Comparison of ENCODE assay signal across 8 cellular contexts in the genomic region with DNA sequence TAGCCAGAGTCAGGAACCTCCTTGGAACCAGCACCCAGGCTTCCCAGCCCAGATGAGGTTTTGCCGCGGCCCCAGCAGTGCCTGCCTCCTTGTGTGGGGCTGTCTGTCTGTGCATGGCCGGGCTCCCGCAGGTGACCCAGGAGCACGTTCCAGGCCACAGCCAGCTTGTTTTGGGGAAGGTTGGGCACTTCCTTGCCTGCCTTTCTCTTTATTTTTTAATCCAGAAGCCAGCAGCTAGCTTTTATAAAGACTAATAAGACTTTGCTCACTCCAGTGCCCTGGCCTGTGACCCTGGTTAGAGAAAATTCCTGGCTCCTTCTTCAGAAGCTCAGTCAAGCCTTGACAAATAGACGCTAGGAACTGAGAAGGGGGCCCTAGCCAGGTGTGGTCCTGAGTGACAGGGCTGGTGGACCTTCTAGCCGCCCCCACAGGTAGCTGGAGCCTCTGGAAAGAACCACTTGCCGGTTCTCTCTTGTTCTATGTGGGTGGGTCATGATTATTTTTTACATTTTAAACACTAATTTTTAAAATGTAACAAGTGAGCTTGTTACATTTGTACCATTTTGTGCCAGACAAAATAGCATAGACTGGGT. TPM values are rescaled to one million over a fixed set of nuclear protein-coding genes. Genes with fewer than 3 reads are reported as not detected.
A peak's percentile ranks its signal among the peaks of the same experiment; 100 is the strongest.
DNase-seq lines count a peak whose midpoint lies in the region; ATAC-seq and TF ChIP-seq lines count a peak whose summit lies in the region.

No MANE protein-coding gene starts in this region.

- intact Hi-C loops in left ventricle myocardium superior (cut with micrococcal nuclease) = no loop called here
- intact Hi-C loops in ascending aorta (cut with DNase I) = loop anchor here (1.0 to 10.0 kb wide), 3 partner anchors 57 to 725 kb away; no protein-coding TSS in a partner anchor
- intact Hi-C loops in uterus (cut with DNase I; ENCODE audit: low total_unique reads) = loop anchor here (5.0 to 10.0 kb wide), 2 partner anchors 55 to 247 kb away; no protein-coding TSS in a partner anchor

- peak overlapping the region; percentile 78 for H3K4me3 ChIP-seq in right atrium auricular region
- peak overlapping the region; percentile 74 to 88 for H3K4me3 ChIP-seq in ascending aorta
- H3K4me3 ChIP-seq in lung = peak overlapping the region; percentile 70
- H3K4me3 ChIP-seq in uterus = peak overlapping the region; percentile 74 to 80

- 42 to 46% methylated on average over 8 of the region's 8 CpGs for WGBS in lung, 2 donors

- TF ChIP-seq CTCF in right atrium auricular region (IDR thresholded peaks at IDR 0.05) (no peak), ascending aorta (IDR thresholded peaks at IDR 0.05) (no peak), lung (IDR thresholded peaks at IDR 0.05; ENCODE audit: control extremely low read depth, extremely low read depth) (no peak), uterus (IDR thresholded peaks at IDR 0.05) (no peak)

- DNase-seq in right atrium auricular region (ENCODE audit: low spot score) (no peak), left ventricle myocardium superior (no peak), ascending aorta (ENCODE audit: low spot score in 2 of 2) (no peak), lung (ENCODE audit: low spot score) (no peak), uterus (no peak), anterior cingulate cortex (lab: John Stamatoyannopoulos, UW) (no peak)
- DNase-seq in activated CD4-positive, CD25-positive, alpha-beta regulatory T cell treated with anti-CD3 and anti-CD28 coated beads, Interleukin-2, amount 50 U/mL, for 72 hours = no peak

- peaks cover 0 to 11% of the 10 kb centered on the region in 2 donors for H3K4me1 ChIP-seq in right atrium auricular region
- peaks cover 5 to 7% of the 10 kb centered on the region in 2 donors for H3K4me1 ChIP-seq in ascending aorta
- no peaks in the 10 kb centered on the region for H3K4me1 ChIP-seq in lung (ENCODE audit: control insufficient read depth in 2 of 2, insufficient read depth in 2 of 2, low read length in 2 of 2)
- no peaks in the 10 kb centered on the region for H3K4me1 ChIP-seq in uterus

- H3K36me3 ChIP-seq in right atrium auricular region (no peaks in the 10 kb centered on the region), ascending aorta (peaks cover 5 to 12% of the 10 kb centered on the region in 2 donors), lung (ENCODE audit: control insufficient read depth in 2 of 2, insufficient read depth in 2 of 2, low read length in 2 of 2) (peaks cover 0 to 8% of the 10 kb centered on the region in 2 donors), uterus (no peaks in the 10 kb centered on the region)

- ATAC-seq in left ventricle myocardium superior = no peak
- ATAC-seq in lung (ENCODE audit: insufficient read depth, low FRiP score) = no peak
- ATAC-seq in GM21515 (IDR thresholded peaks at IDR 0.05; ENCODE audit: unreplicated experiment) = no peak

- H3K27me3 ChIP-seq in right atrium auricular region (no peaks in the 10 kb centered on the region), ascending aorta (no peaks in the 10 kb centered on the region), lung (ENCODE audit: control insufficient read depth, insufficient read depth) (no peaks in the 10 kb centered on the region), uterus (no peaks in the 10 kb centered on the region)

- H3K9me3 ChIP-seq in right atrium auricular region = no peaks in the 10 kb centered on the region
- H3K9me3 ChIP-seq in ascending aorta = no peaks in the 10 kb centered on the region
- no peaks in the 10 kb centered on the region for H3K9me3 ChIP-seq in lung (ENCODE audit: control insufficient read depth in 2 of 2, insufficient read depth in 1 of 2, low read length in 1 of 2)
- H3K9me3 ChIP-seq in uterus = no peaks in the 10 kb centered on the region

- H3K27ac ChIP-seq in right atrium auricular region (peak overlapping the region; percentile 68 to 82), ascending aorta (peak overlapping the region; percentile 54 to 69), lung (ENCODE audit: low read depth in 1 of 2, low read length in 1 of 2) (peak overlapping the region in 1 of 2 donors; percentile 78), uterus (peak overlapping the region; percentile 88 to 92)

- no peak for TF ChIP-seq POLR2A in uterus (IDR thresholded peaks at IDR 0.05)

RNA-seq across cellular contexts. Expression of a gene that starts 0.8 kb away (rescaled TPM):
- total RNA-seq in right atrium auricular region (1 to 10 TPM; 1.8 to 2.9 TPM), left ventricle myocardium superior (2.0 TPM), ascending aorta (0.64 TPM), lung (1 to 10 TPM; 4.9 to 9.6 TPM), uterus (10 to 100 TPM in 1 of 4 donors, 1 to 10 TPM in 3; 1.0 to 13.8 (median 5.5) TPM)
- 1 to 10 TPM; 5.1 to 5.7 TPM for polyA plus RNA-seq in lung
